Comparison of ENCODE assay signal across 1 cellular context in genomic region chr21:41950941-41951408, GRCh38.
TF ChIP-seq lines count a peak whose summit lies in the region.

No MANE protein-coding gene starts in this region.

TF ChIP-seq in IMR-90, 13 proteins besides CTCF, POLR2A, EP300 and RAD21:
- TF ChIP-seq BHLHE40 (IDR thresholded peaks at IDR 0.05; ENCODE audit: low read depth, low read length), result no peak
- no peak for TF ChIP-seq ELK1 (IDR thresholded peaks at IDR 0.05; ENCODE audit: borderline replicate concordance, low read depth, low read length)
- no peak for TF ChIP-seq RCOR1 (IDR thresholded peaks at IDR 0.05; ENCODE audit: insufficient replicate concordance, low read length)
- TF ChIP-seq CHD1 (IDR thresholded peaks at IDR 0.05; ENCODE audit: low read depth, low read length), result no peak
- TF ChIP-seq CEBPB (IDR thresholded peaks at IDR 0.05; ENCODE audit: low read depth, low read length), result no peak
- TF ChIP-seq MAFK (IDR thresholded peaks at IDR 0.05; ENCODE audit: low read depth, low read length), result no peak
- no peak for TF ChIP-seq MAZ (IDR thresholded peaks at IDR 0.05; ENCODE audit: borderline replicate concordance, low read depth, low read length)
- TF ChIP-seq RFX5 (IDR thresholded peaks at IDR 0.05; ENCODE audit: low read depth, low read length), result no peak
- TF ChIP-seq MXI1 (IDR thresholded peaks at IDR 0.05; ENCODE audit: borderline replicate concordance, low read depth, low read length), result no peak
- no peak for TF ChIP-seq USF2 (IDR thresholded peaks at IDR 0.05; ENCODE audit: low read depth, low read length)
- no peak for TF ChIP-seq NFE2L2 (IDR thresholded peaks at IDR 0.05; ENCODE audit: low read depth, low read length)
- no peak for TF ChIP-seq FOS (IDR thresholded peaks at IDR 0.05; ENCODE audit: low read depth, low read length)
- TF ChIP-seq SMC3 (IDR thresholded peaks at IDR 0.05; ENCODE audit: low read depth, low read length), result no peak
